In genomic region chrX:40107291-40108083, GRCh38 we compare ENCODE assay signal across 8 cellular contexts. TPM values are rescaled to one million over a fixed set of nuclear protein-coding genes. Genes with fewer than 3 reads are reported as not detected.
DNase-seq lines count a peak whose midpoint lies in the region; ATAC-seq and TF ChIP-seq lines count a peak whose summit lies in the region.

No MANE protein-coding gene starts in this region.

- peaks cover 81% of the 10 kb centered on the region for H3K27me3 ChIP-seq in iPS-18a (ENCODE audit: control insufficient read depth, insufficient read depth, low read length)
- H3K27me3 ChIP-seq in skeletal muscle satellite cell (ENCODE audit: control insufficient read depth, insufficient read depth, low read length), result peaks cover 25% of the 10 kb centered on the region

- no peaks in the 10 kb centered on the region for H3K36me3 ChIP-seq in iPS-18a (ENCODE audit: control insufficient read depth, low read depth, low read length)
- no peaks in the 10 kb centered on the region for H3K36me3 ChIP-seq in skeletal muscle satellite cell (ENCODE audit: insufficient read depth, low read length)

- H3K27ac Mint-ChIP-seq in activated naive CD8-positive, alpha-beta T cell treated with anti-CD3 and anti-CD28 coated beads, Interleukin-2, amount 50 U/mL, for 24 hours, result no peak overlapping the region

- DNase-seq in NCI-H146 treated with DMSO at 0.1 percent for 48 hours (lab: John Stamatoyannopoulos, UW; ENCODE audit: unreplicated experiment) (peak; percentile 25), SK-N-DZ (ENCODE audit: low spot score) (no peak), GM19238 (ENCODE audit: insufficient read length, low spot score) (no peak), SW 1271 (lab: John Stamatoyannopoulos, UW) (no peak)
- DNase-seq in activated naive CD8-positive, alpha-beta T cell treated with anti-CD3 and anti-CD28 coated beads, Interleukin-2, amount 50 U/mL, for 24 hours, result peak; percentile 37

- no peaks in the 10 kb centered on the region for H3K9me3 Mint-ChIP-seq in activated naive CD8-positive, alpha-beta T cell treated with anti-CD3 and anti-CD28 coated beads, Interleukin-2, amount 50 U/mL, for 24 hours

- no peak for ATAC-seq in activated naive CD8-positive, alpha-beta T cell treated with anti-CD3 and anti-CD28 coated beads, Interleukin-2, amount 50 U/mL, for 24 hours

- H3K9ac ChIP-seq in iPS-18a (ENCODE audit: low read length) (peak overlapping the region; percentile 62), skeletal muscle satellite cell (ENCODE audit: low read depth, low read length) (peak overlapping the region; percentile 60)

- peak overlapping the region; percentile 90 for H3K4me2 ChIP-seq in skeletal muscle satellite cell (ENCODE audit: low read length)

- H3K4me3 ChIP-seq in GM12875 (ENCODE audit: low read depth, low read length), result peak overlapping the region; percentile 53
- H3K4me3 ChIP-seq in iPS-18a (ENCODE audit: low read length), result peak overlapping the region; percentile 81
- H3K4me3 ChIP-seq in skeletal muscle satellite cell (ENCODE audit: low read length), result peak overlapping the region; percentile 64

- H3K9me3 ChIP-seq in iPS-18a (ENCODE audit: control insufficient read depth, low read depth, low read length) (no peaks in the 10 kb centered on the region), skeletal muscle satellite cell (replicated peaks; ENCODE audit: low read length) (no peaks in the 10 kb centered on the region)

- no peak overlapping the region for H3K27ac ChIP-seq in iPS-18a (ENCODE audit: low read length)

- H3K27me3 Mint-ChIP-seq in activated naive CD8-positive, alpha-beta T cell treated with anti-CD3 and anti-CD28 coated beads, Interleukin-2, amount 50 U/mL, for 24 hours, result peaks cover 8% of the 10 kb centered on the region

- H3K36me3 Mint-ChIP-seq in activated naive CD8-positive, alpha-beta T cell treated with anti-CD3 and anti-CD28 coated beads, Interleukin-2, amount 50 U/mL, for 24 hours (ENCODE audit: low read depth), result no peaks in the 10 kb centered on the region

- H3K4me1 Mint-ChIP-seq in activated naive CD8-positive, alpha-beta T cell treated with anti-CD3 and anti-CD28 coated beads, Interleukin-2, amount 50 U/mL, for 24 hours, result peaks cover 11% of the 10 kb centered on the region

- H3K4me3 Mint-ChIP-seq in activated naive CD8-positive, alpha-beta T cell treated with anti-CD3 and anti-CD28 coated beads, Interleukin-2, amount 50 U/mL, for 24 hours, result peak overlapping the region; percentile 40

- TF ChIP-seq CTCF in GM12875 (IDR thresholded peaks at IDR 0.05; ENCODE audit: borderline replicate concordance, insufficient read depth, low read depth, low read length), result no peak

- H3K4me1 ChIP-seq in iPS-18a (ENCODE audit: control insufficient read depth, low read depth, low read length), result peaks cover 31% of the 10 kb centered on the region
- peaks cover 32% of the 10 kb centered on the region for H3K4me1 ChIP-seq in skeletal muscle satellite cell (ENCODE audit: control insufficient read depth, insufficient read depth, low read length)

RNA-seq across cellular contexts. Expression of gene BCOR, which starts 9.7 kb away (rescaled TPM):
- 5.6 and 7.0 TPM in 2 replicates for total RNA-seq in skeletal muscle satellite cell (2012; rRNA removed)
- 54.9 and 65.2 TPM in 2 replicates for polyA plus RNA-seq in SK-N-DZ (2014; cell fraction: cytosol; rRNA removed)
- polyA plus RNA-seq in SK-N-DZ (2014; cell fraction: nucleus; rRNA removed), result 40.2 and 73.5 TPM in 2 replicates

Comparison
In these comparisons a context has a peak if more than half of its experiments do, and no peak if none do; other contexts are left out.
1. DNase-seq: peak in NCI-H146 treated with DMSO at 0.1 percent for 48 hours (single experiment) and activated naive CD8-positive, alpha-beta T cell treated with anti-CD3 and anti-CD28 coated beads, Interleukin-2, amount 50 U/mL, for 24 hours (single experiment); none in SK-N-DZ (single experiment), GM19238 (single experiment) and SW 1271 (0 of 2).
2. Peak in every context shown above with its lines, with median percentiles within 50 percentile points of each other: H3K4me3 ChIP-seq.